25 cellular contexts compared by ENCODE assay signal in the genomic region with DNA sequence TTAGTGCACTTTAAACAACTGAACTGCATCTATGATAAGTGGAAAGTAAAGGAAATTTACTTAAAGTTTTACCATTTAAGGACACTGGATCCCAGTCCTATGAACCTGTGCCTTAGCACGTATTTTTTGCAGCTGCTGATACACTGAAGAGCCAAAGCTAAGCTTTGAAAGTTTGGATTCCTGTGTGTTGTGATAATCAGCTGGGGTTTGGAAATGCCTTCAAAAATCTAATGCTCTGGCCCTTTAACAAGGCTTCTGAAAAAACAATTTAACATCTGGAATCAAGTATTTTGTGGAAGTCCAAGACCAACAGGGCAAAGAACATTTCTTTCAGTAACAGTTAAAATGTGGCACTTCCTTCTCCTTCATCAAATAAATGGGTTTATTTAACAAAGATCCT. TPM values are rescaled to one million over a fixed set of nuclear protein-coding genes. Genes with fewer than 3 reads are reported as not detected.
A peak's percentile ranks its signal among the peaks of the same experiment; 100 is the strongest.
DNase-seq lines count a peak whose midpoint lies in the region; ATAC-seq, FAIRE-seq and TF ChIP-seq lines count a peak whose summit lies in the region.
"Had no signal": no experiment of that assay in that cellular context is flagged by ENCODE, and none has a peak within 500 bp of the region (broad histone marks: within the 10 kb centered on the region; RNA-seq: fewer than 3 reads in every experiment).

No MANE protein-coding gene starts in this region.

- H3K9me3 ChIP-seq in mesenchymal stem cell (ENCODE audit: control insufficient read depth, low read length) (no peaks in the 10 kb centered on the region), breast epithelium (no peaks in the 10 kb centered on the region)
- H3K9me3 ChIP-seq: A549 had no signal

- peaks cover 55% of the 10 kb centered on the region for H3K36me3 Mint-ChIP-seq in HFFc6 (ENCODE audit: low read depth)
- H3K36me3 Mint-ChIP-seq in effector memory CD8-positive, alpha-beta T cell (ENCODE audit: insufficient read depth) = no peaks in the 10 kb centered on the region
- H3K36me3 Mint-ChIP-seq: CD8-positive, alpha-beta memory T cell had no signal

- H3K79me1 ChIP-seq in mesenchymal stem cell (replicated peaks; ENCODE audit: low read length, poor library complexity, severe bottlenecking) = peaks cover 20% of the 10 kb centered on the region

- no peak overlapping the region for H3K23ac ChIP-seq in mesenchymal stem cell (ENCODE audit: low read length in 2 of 2)

- H3K36me3 ChIP-seq in mesenchymal stem cell (ENCODE audit: control insufficient read depth in 1 of 2, insufficient read depth in 2 of 2, low read depth in 1 of 2, low read length in 2 of 2) = peaks cover 0 to 3% of the 10 kb centered on the region in 2 experiments
- H3K36me3 ChIP-seq in breast epithelium = no peaks in the 10 kb centered on the region

- no peak overlapping the region for H3K18ac ChIP-seq in mesenchymal stem cell (ENCODE audit: low read depth in 1 of 2, low read length in 2 of 2)

- H2BK12ac ChIP-seq in mesenchymal stem cell (ENCODE audit: low read length in 2 of 2) = no peak overlapping the region

- H3K4me1 ChIP-seq in mesenchymal stem cell (ENCODE audit: control insufficient read depth, insufficient read depth, low read depth, low read length) (peaks cover 2% of the 10 kb centered on the region), breast epithelium (no peaks in the 10 kb centered on the region)

- H3K4me2 ChIP-seq in mesenchymal stem cell (ENCODE audit: low read length, poor library complexity, severe bottlenecking) = no peak overlapping the region
- H3K4me2 ChIP-seq: A549 had no signal

- intact Hi-C loops in breast epithelium (cut with DNase I; ENCODE audit: low total_unique reads) = no loop called here

- H3K4ac ChIP-seq in mesenchymal stem cell (ENCODE audit: low read depth in 1 of 2, low read length in 2 of 2) = no peak overlapping the region

- TF ChIP-seq POLR2A in breast epithelium (IDR thresholded peaks at IDR 0.05) = no peak

- H3K9me3 Mint-ChIP-seq in HFFc6 = no peaks in the 10 kb centered on the region
- no peaks in the 10 kb centered on the region for H3K9me3 Mint-ChIP-seq in effector memory CD8-positive, alpha-beta T cell
- H3K9me3 Mint-ChIP-seq: CD8-positive, alpha-beta memory T cell had no signal

- no peak for TF ChIP-seq CTCF in HFFc6 (IDR thresholded peaks at IDR 0.05)
- TF ChIP-seq CTCF in breast epithelium (IDR thresholded peaks at IDR 0.05) = no peak

- H3K27me3 ChIP-seq in mesenchymal stem cell (ENCODE audit: control insufficient read depth in 1 of 2, insufficient read depth in 1 of 2, low read length in 2 of 2) = no peaks in the 10 kb centered on the region
- no peaks in the 10 kb centered on the region for H3K27me3 ChIP-seq in breast epithelium

- no peak overlapping the region for H3K4me3 Mint-ChIP-seq in HFFc6
- no peak overlapping the region for H3K4me3 Mint-ChIP-seq in effector memory CD8-positive, alpha-beta T cell
- H3K4me3 Mint-ChIP-seq: CD8-positive, alpha-beta memory T cell had no signal

- DNase-seq in AG20443 (ENCODE audit: low spot score) (peak; percentile 44), HFFc6 (no peak), mesenchymal stem cell (no peak), breast epithelium (ENCODE audit: low spot score in 2 of 2) (no peak), NCI-H1105 treated with DMSO at 0.1 percent for 48 hours (lab: John Stamatoyannopoulos, UW) (no peak)
- DNase-seq in effector memory CD8-positive, alpha-beta T cell = no peak
- DNase-seq: C1 segment of cervical spinal cord; Calu3; CD8-positive, alpha-beta memory T cell; GDM1; KBM-7; MM.1S; NCI-H1092; NCI-H146; NCI-H2029; NCI-H226; NCI-H524; NCI-H82 had no signal

- no peak overlapping the region for H2AK5ac ChIP-seq in mesenchymal stem cell (ENCODE audit: low read length, severe bottlenecking)

- peak overlapping the region; percentile 13; the same call in 1 of the 2 replicates for H3K27ac Mint-ChIP-seq in HFFc6
- no peak overlapping the region for H3K27ac Mint-ChIP-seq in effector memory CD8-positive, alpha-beta T cell
- H3K27ac Mint-ChIP-seq: CD8-positive, alpha-beta memory T cell had no signal

- no peak overlapping the region for H3K14ac ChIP-seq in mesenchymal stem cell (ENCODE audit: low read length in 2 of 2)

- peak; percentile 4 for FAIRE-seq in endometrium (lab: Jason Lieb, UNC)
- FAIRE-seq: A549, HepG2 had no signal

- WGBS in mesenchymal stem cell = 83% methylated on average over 1 of the region's 1 CpG

- H2BK15ac ChIP-seq in mesenchymal stem cell (ENCODE audit: low read depth, poor library complexity, severe bottlenecking) = no peak overlapping the region

- no peak overlapping the region for H2BK120ac ChIP-seq in mesenchymal stem cell (ENCODE audit: low read depth, low read length)

- H3K4me3 ChIP-seq in mesenchymal stem cell (ENCODE audit: insufficient read depth in 1 of 2, low read depth in 1 of 2, low read length in 2 of 2) (peak overlapping the region in 1 of 2 experiments; percentile 13), breast epithelium (no peak overlapping the region)
- H3K4me3 ChIP-seq: A549 had no signal

- H3K4me1 Mint-ChIP-seq in HFFc6 (ENCODE audit: low read depth) = peaks cover 70% of the 10 kb centered on the region
- no peaks in the 10 kb centered on the region for H3K4me1 Mint-ChIP-seq in effector memory CD8-positive, alpha-beta T cell (ENCODE audit: low read depth in 2 of 2)
- H3K4me1 Mint-ChIP-seq: CD8-positive, alpha-beta memory T cell had no signal

- H4K8ac ChIP-seq in mesenchymal stem cell (ENCODE audit: low read length) = no peak overlapping the region

- peaks cover 10% of the 10 kb centered on the region for H3K27me3 Mint-ChIP-seq in HFFc6 (ENCODE audit: insufficient read depth)
- peaks cover 16 to 21% of the 10 kb centered on the region in 2 donors for H3K27me3 Mint-ChIP-seq in effector memory CD8-positive, alpha-beta T cell

- no peak overlapping the region for H2AFZ ChIP-seq in mesenchymal stem cell (ENCODE audit: low read depth, low read length)

- no peak overlapping the region for H2BK5ac ChIP-seq in mesenchymal stem cell (ENCODE audit: low read depth, low read length, poor library complexity, severe bottlenecking)

- peak overlapping the region; percentile 21 for H3K9ac ChIP-seq in mesenchymal stem cell (ENCODE audit: low read length)

- no peak overlapping the region for H3K27ac ChIP-seq in mesenchymal stem cell (ENCODE audit: low read length, poor library complexity, severe bottlenecking)
- H3K27ac ChIP-seq in breast epithelium = no peak overlapping the region
- H3K27ac ChIP-seq: A549, HL-60 had no signal

- no peak overlapping the region for H4K91ac ChIP-seq in mesenchymal stem cell (ENCODE audit: low read length)

- ATAC-seq in HG03521 (IDR thresholded peaks at IDR 0.05; ENCODE audit: unreplicated experiment) = no peak
- ATAC-seq in effector memory CD8-positive, alpha-beta T cell (replicated peaks) = no peak
- ATAC-seq: A549, HepG2, Panc1, SK-N-SH treated with all-trans-retinoic acid at 6 μM for 48 hours had no signal

RNA-seq across cellular contexts. Expression of a gene that starts 51.8 kb away (rescaled TPM):
- 100 to 1,000 TPM; 235 to 320 (median 277) TPM for total RNA-seq in HFFc6 (2021; fragmentation: NEBNext Ultra II Directional; extraction: Animal tissue kit (Norgen Biotek cat#: 25700))
- polyA plus RNA-seq in mesenchymal stem cell (2013, experiment 1 of 2) = 48.3 TPM
- polyA plus RNA-seq in mesenchymal stem cell (2013, experiment 2 of 2) = 48.6 TPM
- total RNA-seq in breast epithelium = 10 to 100 TPM in 2 of 3 donors, 1 to 10 TPM in 1; 9.3 to 24.3 (median 23.9) TPM
- total RNA-seq: CD8-positive, alpha-beta memory T cell had no signal
- polyA plus RNA-seq: CD8-positive, alpha-beta memory T cell had no signal

Comparison
In these comparisons a context has a peak if more than half of its experiments do, and no peak if none do; other contexts are left out.
1. RNA of a gene that starts 51.8 kb away (total RNA-seq): 235 to 320 TPM in HFFc6; 9.3 to 24.3 TPM in breast epithelium; every median in the first group is over 4 times any median in the second.